ENCODE assay signal across 1 cellular context in the genomic region with DNA sequence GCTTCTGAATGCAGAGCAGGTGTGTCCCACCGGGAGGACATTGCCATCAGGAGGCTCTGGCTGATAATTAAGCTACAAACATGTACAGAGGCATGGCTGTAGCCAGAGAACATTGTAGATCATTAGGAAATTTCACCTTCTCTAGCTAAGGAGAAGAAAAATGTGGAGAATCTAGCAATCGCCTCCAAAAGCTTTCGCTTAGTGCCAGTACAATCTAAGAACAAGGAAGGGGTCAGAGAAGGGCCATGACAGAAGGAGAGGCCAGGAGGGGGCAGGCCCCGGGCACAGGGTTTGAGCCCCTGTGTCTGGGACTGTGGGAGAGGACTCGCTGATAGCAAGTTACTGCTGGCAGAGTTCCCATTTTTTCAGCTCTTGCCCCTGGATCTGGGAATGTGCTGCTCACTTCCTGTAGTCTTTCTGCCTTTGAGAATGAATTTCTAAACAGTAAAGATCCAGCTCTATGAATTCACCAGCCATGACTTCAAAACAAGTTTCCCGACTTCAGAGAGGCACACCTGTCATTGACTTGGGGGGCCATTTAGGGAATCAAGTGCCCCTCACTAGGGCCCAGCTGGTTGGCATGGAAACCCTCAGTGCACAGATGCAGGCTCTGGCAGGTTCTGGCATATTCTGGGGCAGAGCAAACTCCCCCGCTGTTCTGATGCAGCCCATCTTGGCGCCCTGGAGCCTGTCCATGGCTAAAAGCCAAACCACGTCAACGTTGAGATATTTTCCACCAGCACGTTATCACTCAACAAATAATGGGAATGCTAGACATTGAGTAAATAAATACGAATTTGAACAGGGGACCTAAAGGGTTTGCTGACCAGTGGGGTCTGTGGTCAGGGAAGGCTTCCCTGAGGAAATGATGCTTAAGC.
TF ChIP-seq lines count a peak whose summit lies in the region.

No MANE protein-coding gene starts in this region.

TF ChIP-seq in A549, 52 proteins besides CTCF, POLR2A, EP300 and RAD21:
- TF ChIP-seq MYC (IDR thresholded peaks at IDR 0.05; ENCODE audit: borderline replicate concordance, low read length) = no peak
- TF ChIP-seq HDAC2 (IDR thresholded peaks at IDR 0.05) = no peak
- TF ChIP-seq PBX3 (IDR thresholded peaks at IDR 0.05) = no peak
- TF ChIP-seq MAZ (IDR thresholded peaks at IDR 0.05; ENCODE audit: borderline replicate concordance, low read depth, low read length) = no peak
- TF ChIP-seq SREBF2 (IDR thresholded peaks at IDR 0.05) = no peak
- no peak for TF ChIP-seq HEYL (CRISPR knock-in tag; IDR thresholded peaks at IDR 0.05)
- TF ChIP-seq JUNB (IDR thresholded peaks at IDR 0.05) = peak; percentile 66; the same call in 1 of the 2 replicates
- TF ChIP-seq HOXB13 (CRISPR knock-in tag; IDR thresholded peaks at IDR 0.05; ENCODE audit: low read depth) = no peak
- no peak for TF ChIP-seq TFCP2L1 (CRISPR knock-in tag; IDR thresholded peaks at IDR 0.05)
- peak; percentile 36 to 45; a peak in 3 of 5 replicates for TF ChIP-seq JUN (IDR thresholded peaks at IDR 0.05)
- TF ChIP-seq KDM1A (IDR thresholded peaks at IDR 0.05; ENCODE audit: low read depth) = no peak
- TF ChIP-seq, protein P1, sequence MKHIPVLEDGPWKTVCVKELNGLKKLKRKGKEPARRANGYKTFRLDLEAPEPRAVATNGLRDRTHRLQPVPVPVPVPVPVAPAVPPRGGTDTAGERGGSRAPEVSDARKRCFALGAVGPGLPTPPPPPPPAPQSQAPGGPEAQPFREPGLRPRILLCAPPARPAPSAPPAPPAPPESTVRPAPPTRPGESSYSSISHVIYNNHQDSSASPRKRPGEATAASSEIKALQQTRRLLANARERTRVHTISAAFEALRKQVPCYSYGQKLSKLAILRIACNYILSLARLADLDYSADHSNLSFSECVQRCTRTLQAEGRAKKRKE (CRISPR knock-in tag; IDR thresholded peaks at IDR 0.05; ENCODE audit: low read depth) = 0 out of 2 replicates have a peak, but pooled peaks have one; percentile 56
- TF ChIP-seq CBX2 (IDR thresholded peaks at IDR 0.05; ENCODE audit: borderline replicate concordance, low read depth) = no peak
- TF ChIP-seq EHF (CRISPR knock-in tag; IDR thresholded peaks at IDR 0.05) = no peak
- TF ChIP-seq MAX (IDR thresholded peaks at IDR 0.05) = peak; percentile 78
- no peak for TF ChIP-seq FOSB (CRISPR knock-in tag; IDR thresholded peaks at IDR 0.05)
- TF ChIP-seq, protein P2, sequence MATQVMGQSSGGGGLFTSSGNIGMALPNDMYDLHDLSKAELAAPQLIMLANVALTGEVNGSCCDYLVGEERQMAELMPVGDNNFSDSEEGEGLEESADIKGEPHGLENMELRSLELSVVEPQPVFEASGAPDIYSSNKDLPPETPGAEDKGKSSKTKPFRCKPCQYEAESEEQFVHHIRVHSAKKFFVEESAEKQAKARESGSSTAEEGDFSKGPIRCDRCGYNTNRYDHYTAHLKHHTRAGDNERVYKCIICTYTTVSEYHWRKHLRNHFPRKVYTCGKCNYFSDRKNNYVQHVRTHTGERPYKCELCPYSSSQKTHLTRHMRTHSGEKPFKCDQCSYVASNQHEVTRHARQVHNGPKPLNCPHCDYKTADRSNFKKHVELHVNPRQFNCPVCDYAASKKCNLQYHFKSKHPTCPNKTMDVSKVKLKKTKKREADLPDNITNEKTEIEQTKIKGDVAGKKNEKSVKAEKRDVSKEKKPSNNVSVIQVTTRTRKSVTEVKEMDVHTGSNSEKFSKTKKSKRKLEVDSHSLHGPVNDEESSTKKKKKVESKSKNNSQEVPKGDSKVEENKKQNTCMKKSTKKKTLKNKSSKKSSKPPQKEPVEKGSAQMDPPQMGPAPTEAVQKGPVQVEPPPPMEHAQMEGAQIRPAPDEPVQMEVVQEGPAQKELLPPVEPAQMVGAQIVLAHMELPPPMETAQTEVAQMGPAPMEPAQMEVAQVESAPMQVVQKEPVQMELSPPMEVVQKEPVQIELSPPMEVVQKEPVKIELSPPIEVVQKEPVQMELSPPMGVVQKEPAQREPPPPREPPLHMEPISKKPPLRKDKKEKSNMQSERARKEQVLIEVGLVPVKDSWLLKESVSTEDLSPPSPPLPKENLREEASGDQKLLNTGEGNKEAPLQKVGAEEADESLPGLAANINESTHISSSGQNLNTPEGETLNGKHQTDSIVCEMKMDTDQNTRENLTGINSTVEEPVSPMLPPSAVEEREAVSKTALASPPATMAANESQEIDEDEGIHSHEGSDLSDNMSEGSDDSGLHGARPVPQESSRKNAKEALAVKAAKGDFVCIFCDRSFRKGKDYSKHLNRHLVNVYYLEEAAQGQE (IDR thresholded peaks at IDR 0.05) = no peak
- no peak for TF ChIP-seq TP53 (CRISPR knock-in tag; IDR thresholded peaks at IDR 0.05)
- TF ChIP-seq HOXA7 (CRISPR knock-in tag; IDR thresholded peaks at IDR 0.05) = no peak
- TF ChIP-seq CHD4 (IDR thresholded peaks at IDR 0.05; ENCODE audit: borderline replicate concordance) = no peak
- no peak for TF ChIP-seq SMC3 (IDR thresholded peaks at IDR 0.05)
- no peak for TF ChIP-seq ZSCAN20 (CRISPR knock-in tag; IDR thresholded peaks at IDR 0.05)
- no peak for TF ChIP-seq RFX5 (IDR thresholded peaks at IDR 0.05)
- TF ChIP-seq ZNF302 (CRISPR knock-in tag; IDR thresholded peaks at IDR 0.05) = no peak
- TF ChIP-seq FOSL2 (IDR thresholded peaks at IDR 0.05) = no peak
- TF ChIP-seq FOSL2 (CRISPR knock-in tag; IDR thresholded peaks at IDR 0.05) = peak; percentile 81
- TF ChIP-seq EHMT2 (IDR thresholded peaks at IDR 0.05; ENCODE audit: low read depth) = no peak
- TF ChIP-seq MAFK (IDR thresholded peaks at IDR 0.05; ENCODE audit: partially characterized antibody) = no peak
- TF ChIP-seq HOXB5 (CRISPR knock-in tag; IDR thresholded peaks at IDR 0.05) = 0 out of 2 replicates have a peak, but pooled peaks have one; percentile 14
- TF ChIP-seq GATA3 (IDR thresholded peaks at IDR 0.05; ENCODE audit: borderline replicate concordance) = peak; percentile 91
- peak; percentile 35; the same call in 1 of the 2 replicates for TF ChIP-seq E2F6 (IDR thresholded peaks at IDR 0.05; ENCODE audit: borderline replicate concordance, low read depth)
- TF ChIP-seq NPAS2 (CRISPR knock-in tag; IDR thresholded peaks at IDR 0.05; ENCODE audit: borderline replicate concordance) = no peak
- TF ChIP-seq RNF2 (IDR thresholded peaks at IDR 0.05; ENCODE audit: borderline replicate concordance, low read depth) = no peak
- TF ChIP-seq CEBPB (IDR thresholded peaks at IDR 0.05) = peak in 1 of 2 experiments; percentile 38; a peak in 1 of 4 replicates
- no peak for TF ChIP-seq KDM5A (IDR thresholded peaks at IDR 0.05)
- no peak for TF ChIP-seq FOXS1 (CRISPR knock-in tag; IDR thresholded peaks at IDR 0.05)
- no peak for TF ChIP-seq CBX8 (IDR thresholded peaks at IDR 0.05)
- TF ChIP-seq, protein P3, sequence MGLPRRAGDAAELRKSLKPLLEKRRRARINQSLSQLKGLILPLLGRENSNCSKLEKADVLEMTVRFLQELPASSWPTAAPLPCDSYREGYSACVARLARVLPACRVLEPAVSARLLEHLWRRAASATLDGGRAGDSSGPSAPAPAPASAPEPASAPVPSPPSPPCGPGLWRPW (IDR thresholded peaks at IDR 0.05) = no peak
- TF ChIP-seq CHD2 (IDR thresholded peaks at IDR 0.05; ENCODE audit: low read length, partially characterized antibody) = no peak
